22 cellular contexts compared by ENCODE assay signal in the genomic region with DNA sequence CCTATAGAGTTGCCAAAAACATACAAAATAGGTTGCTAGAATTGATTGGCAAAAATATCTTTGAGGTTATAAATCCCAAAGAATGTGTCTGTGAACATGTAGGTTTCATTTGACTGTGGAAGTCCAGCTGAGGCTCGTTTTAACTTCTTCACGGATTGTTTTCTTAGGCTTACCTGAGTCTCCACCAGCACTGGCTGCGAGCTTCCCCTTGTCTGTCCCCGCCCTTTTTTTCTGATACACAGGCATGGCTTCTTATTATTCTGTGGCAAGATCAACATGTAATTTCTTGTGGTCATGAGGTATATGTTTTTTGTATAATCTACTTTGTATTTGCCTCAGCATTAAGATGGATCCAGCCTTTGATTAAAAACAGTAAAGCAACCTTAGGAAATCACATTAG.
"Had no signal": no experiment of that assay in that cellular context is flagged by ENCODE, and none has a peak within 500 bp of the region (broad histone marks: within the 10 kb centered on the region; RNA-seq: fewer than 3 reads in every experiment).

No MANE protein-coding gene starts in this region.

- ATAC-seq: esophagus mucosa; heart left ventricle; left colon; left ventricle myocardium superior; naive thymus-derived CD8-positive, alpha-beta T cell; psoas muscle; right lobe of liver; stimulated activated effector memory CD8-positive, alpha-beta T cell treated with anti-CD3 and anti-CD28 coated beads, Interleukin-12 subunit alpha, Interleukin-12 subunit beta, amount 100 ng/mL, for 72 hours; stimulated activated naive CD8-positive, alpha-beta T cell treated with anti-CD3 and anti-CD28 coated beads, Interleukin-15, Interleukin-2, amounts not matched to agents 100 U/mL and 50 U/mL, for 24 hours had no signal

- DNase-seq: effector memory CD4-positive, alpha-beta T cell; heart left ventricle; hippocampal formation; left colon; left ventricle myocardium superior; mesendoderm; naive thymus-derived CD8-positive, alpha-beta T cell; psoas muscle; retina; right lobe of liver; stimulated activated CD4-positive, alpha-beta T cell treated with anti-CD3 and anti-CD28 coated beads, Interleukin-4, amount 100 ng/mL, for 1 hour; stimulated activated CD8-positive, alpha-beta memory T cell treated with anti-CD3 and anti-CD28 coated beads, Interleukin-4, amount 100 ng/mL, for 48 hours; stimulated activated naive CD8-positive, alpha-beta T cell treated with anti-CD3 and anti-CD28 coated beads, Interleukin-15, Interleukin-2, amounts not matched to agents 100 U/mL and 50 U/mL, for 24 hours had no signal

- H3K9me3 ChIP-seq: heart left ventricle, neutrophil, psoas muscle, right lobe of liver, suprapubic skin, thyroid gland had no signal

- H3K27me3 ChIP-seq: heart left ventricle, right lobe of liver, suprapubic skin, thyroid gland had no signal

- FAIRE-seq: endometrium, frontal cortex, urothelium cell line had no signal

- H3K27ac ChIP-seq: heart left ventricle, neutrophil, psoas muscle, right lobe of liver, suprapubic skin, thyroid gland had no signal

- H3K4me3 ChIP-seq: heart left ventricle, lung, psoas muscle, right lobe of liver, suprapubic skin, thyroid gland had no signal

- H3K4me1 ChIP-seq: psoas muscle, suprapubic skin, thyroid gland had no signal

- H3K36me3 ChIP-seq: heart left ventricle, neutrophil, right lobe of liver, suprapubic skin, thyroid gland had no signal
